ENCODE assay signal across 8 cellular contexts in the genomic region with DNA sequence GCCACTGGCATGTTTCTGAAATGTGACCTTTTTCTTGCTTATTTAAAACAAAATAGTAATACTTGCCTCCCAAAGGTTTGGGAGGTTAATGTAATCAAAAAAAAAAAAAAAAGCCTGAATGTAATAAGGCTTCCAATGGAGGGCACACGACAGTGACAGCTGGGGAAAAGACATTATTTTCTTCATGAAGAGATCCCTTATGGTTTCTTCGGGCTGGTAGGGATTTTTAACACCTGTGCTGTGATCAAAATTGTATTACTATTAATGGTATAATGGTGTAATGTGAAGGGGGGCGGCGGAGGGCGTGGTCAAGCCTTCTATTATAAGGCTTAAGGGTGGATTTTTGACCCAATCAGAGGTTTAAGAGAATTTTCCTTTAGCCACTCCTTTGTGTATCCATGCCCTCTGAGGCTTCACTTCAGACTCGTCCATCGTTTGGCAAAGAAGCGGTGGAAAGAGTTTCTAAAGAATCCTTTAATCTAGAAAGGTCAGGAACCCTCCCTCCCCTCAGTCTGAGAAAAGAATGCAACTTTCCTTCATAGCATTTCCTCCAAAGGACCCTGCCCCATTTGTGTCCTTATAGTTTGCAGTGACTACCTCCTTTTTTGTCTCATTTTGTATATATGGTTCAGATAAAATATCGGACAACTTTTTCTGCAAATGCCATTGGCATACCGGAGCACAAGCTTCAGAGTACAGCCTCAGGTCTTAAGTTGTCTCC.
A peak's percentile ranks its signal among the peaks of the same experiment; 100 is the strongest.
DNase-seq lines count a peak whose midpoint lies in the region; ATAC-seq and TF ChIP-seq lines count a peak whose summit lies in the region.

No MANE protein-coding gene starts in this region.

- no peaks in the 10 kb centered on the region for H3K9me2 ChIP-seq in DOHH2 (replicated peaks; ENCODE audit: control insufficient read depth, low read length)

- no peaks in the 10 kb centered on the region for H3K27me3 ChIP-seq in DOHH2 (ENCODE audit: control insufficient read depth, low read length)

- peak overlapping the region; percentile 96 for H3K27ac ChIP-seq in DOHH2 (ENCODE audit: low read depth, low read length)

- peaks cover 31% of the 10 kb centered on the region for H3K79me2 ChIP-seq in DOHH2 (ENCODE audit: control insufficient read depth, low read length)

- H3F3A ChIP-seq in DOHH2 (ENCODE audit: control insufficient read depth, insufficient read depth): peaks cover 20% of the 10 kb centered on the region

- ATAC-seq in HG02970 (IDR thresholded peaks at IDR 0.05; ENCODE audit: low FRiP score, unreplicated experiment): no peak

- H3K36me3 ChIP-seq in DOHH2 (ENCODE audit: control insufficient read depth, low read length): no peaks in the 10 kb centered on the region; the same call in 1 of the 2 replicates

- no peak for TF ChIP-seq CTCF in DOHH2 (IDR thresholded peaks at IDR 0.05; ENCODE audit: low read depth, low read length, poor library complexity, severe bottlenecking)
- TF ChIP-seq CTCF in cardiac fibroblast (IDR thresholded peaks at IDR 0.05; ENCODE audit: low read depth, low read length): no peak

- H3K9me3 ChIP-seq in DOHH2 (ENCODE audit: control insufficient read depth, insufficient read depth, low read length): no peaks in the 10 kb centered on the region

- DNase-seq in M059J (ENCODE audit: low read depth) (peak; percentile 86), RPMI8226 (peak; percentile 87), cardiac fibroblast (ENCODE audit: low read depth in 2 of 2) (peak; percentile 81 to 88), kidney glomerular epithelial cell (lab: John Stamatoyannopoulos, UW) (peak; percentile 83), activated gamma-delta T cell (lab: John Stamatoyannopoulos, UW) (no peak)
- DNase-seq in stimulated activated CD4-positive, alpha-beta T cell treated with anti-CD3 and anti-CD28 coated beads, Interleukin-4, amount 100 ng/mL, for 1 hour: peak; percentile 43

- H3K4me3 ChIP-seq in DOHH2 (ENCODE audit: low read length) (peak overlapping the region; percentile 70), cardiac fibroblast (replicated peaks in 1 of 2; ENCODE audit: low read depth in 2 of 2, low read length in 2 of 2) (peak overlapping the region; percentile 21 to 45)

- peaks cover 43% of the 10 kb centered on the region for H3K4me1 ChIP-seq in DOHH2 (ENCODE audit: control insufficient read depth, low read length)

- peak overlapping the region; percentile 64 for H3K4me2 ChIP-seq in DOHH2 (ENCODE audit: low read length)

- no peaks in the 10 kb centered on the region for H4K20me1 ChIP-seq in DOHH2 (ENCODE audit: control insufficient read depth, insufficient read depth, low read depth, low read length)
